In genomic region chr1:50970508-50970885, GRCh38 we compare ENCODE assay signal across 8 cellular contexts. TPM values are rescaled to one million over a fixed set of nuclear protein-coding genes. Genes with fewer than 3 reads are reported as not detected.
DNase-seq lines count a peak whose midpoint lies in the region; ATAC-seq and TF ChIP-seq lines count a peak whose summit lies in the region.

No MANE protein-coding gene starts in this region.

- H3K4me1 Mint-ChIP-seq in Caco-2 (ENCODE audit: low read depth, unreplicated experiment) (no peaks in the 10 kb centered on the region), osteocyte (ENCODE audit: unreplicated experiment) (peaks cover 29% of the 10 kb centered on the region)

- no peak for ATAC-seq in HG02678 (IDR thresholded peaks at IDR 0.05; ENCODE audit: unreplicated experiment)

- CTCF ChIA-PET in Caco-2 (lab: Charles Lee), result no interaction called here

- H3K27me3 ChIP-seq in Caco-2 (replicated peaks; ENCODE audit: control insufficient read depth, insufficient read depth, low read length) (no peaks in the 10 kb centered on the region), dorsolateral prefrontal cortex (peaks cover 0 to 23% (median 0%) of the 10 kb centered on the region in 45 donors)

- H3K4me3 Mint-ChIP-seq in Caco-2 (ENCODE audit: unreplicated experiment), result peak overlapping the region; percentile 81
- peak overlapping the region; percentile 98 for H3K4me3 Mint-ChIP-seq in osteocyte (ENCODE audit: unreplicated experiment)

- H3K4me3 ChIP-seq in Caco-2 (ENCODE audit: low read depth, low read length) (peak overlapping the region; percentile 79), NB4 (ENCODE audit: low read depth, low read length) (peak overlapping the region; percentile 81), dorsolateral prefrontal cortex (peak overlapping the region; percentile 66 to 95 (median 81))

- DNase-seq in Caco-2 (no peak), NB4 (ENCODE audit: low read depth) (no peak), dorsolateral prefrontal cortex (no peak), osteocyte (ENCODE audit: extremely low spot score, unreplicated experiment) (no peak), GM03348 (ENCODE audit: low spot score) (no peak), T-helper 9 cell (no peak), NCI-H2081 treated with DMSO at 0.1 percent for 48 hours (lab: John Stamatoyannopoulos, UW) (no peak)

- H3K36me3 Mint-ChIP-seq in Caco-2 (ENCODE audit: insufficient read depth, unreplicated experiment) (no peaks in the 10 kb centered on the region), osteocyte (ENCODE audit: unreplicated experiment) (no peaks in the 10 kb centered on the region)

- no peaks in the 10 kb centered on the region for H3K4me1 ChIP-seq in Caco-2

- TF ChIP-seq CTCF in Caco-2 (IDR thresholded peaks at IDR 0.05; ENCODE audit: insufficient read depth in 1 of 2, low read depth in 1 of 2, low read length in 1 of 2, severe bottlenecking in 1 of 2, unreplicated experiment in 1 of 2) (no peak), NB4 (IDR thresholded peaks at IDR 0.05; ENCODE audit: low read depth, low read length) (no peak), dorsolateral prefrontal cortex (IDR thresholded peaks at IDR 0.05 in 54 of 56, conservative IDR thresholded peaks at IDR 0.05 in 2 of 56; ENCODE audit: low read depth in 1 of 56, partially characterized antibody in 56 of 56) (no peak), osteocyte (IDR thresholded peaks at IDR 0.05) (no peak)

- peaks cover 4% of the 10 kb centered on the region for H3K27me3 Mint-ChIP-seq in Caco-2 (ENCODE audit: insufficient read depth, unreplicated experiment)
- H3K27me3 Mint-ChIP-seq in osteocyte (ENCODE audit: unreplicated experiment), result no peaks in the 10 kb centered on the region

- TF ChIP-seq POLR2A in NB4 (IDR thresholded peaks at IDR 0.05; ENCODE audit: extremely low read depth, insufficient read length), result no peak

- BruUV-seq in Caco-2 (replicated peaks; lab: Mats Ljungman, UMichigan), result no TSS peak

- H3K36me3 ChIP-seq in Caco-2 (ENCODE audit: control insufficient read depth, insufficient read depth, low read length), result no peaks in the 10 kb centered on the region

- intact Hi-C loops in Caco-2 (cut with micrococcal nuclease; ENCODE audit: unreplicated experiment) (no loop called here), dorsolateral prefrontal cortex (cut with DNase I) (no loop called here)

- H3K27ac Mint-ChIP-seq in Caco-2 (ENCODE audit: unreplicated experiment) (no peak overlapping the region), osteocyte (ENCODE audit: unreplicated experiment) (peak overlapping the region; percentile 97)

- H3K9me3 ChIP-seq in Caco-2, result no peaks in the 10 kb centered on the region

- H3K9me3 Mint-ChIP-seq in Caco-2 (ENCODE audit: unreplicated experiment), result no peaks in the 10 kb centered on the region
- H3K9me3 Mint-ChIP-seq in osteocyte (ENCODE audit: unreplicated experiment), result no peaks in the 10 kb centered on the region

- peak overlapping the region in 58 of 59 donors; percentile 57 to 100 (median 98) for H3K27ac ChIP-seq in dorsolateral prefrontal cortex

- POLR2A ChIA-PET in Caco-2 (lab: Charles Lee), result no interaction called here

RNA-seq across cellular contexts. Expression of gene CDKN2C, which starts 0.5 kb away (rescaled TPM):
- total RNA-seq in Caco-2 (2022), result 2.8 and 3.5 TPM in 2 replicates
- total RNA-seq in dorsolateral prefrontal cortex, result 10 to 100 TPM in 59 of 120 experiments, 1 to 10 TPM in 61; 3.9 to 24.6 (median 9.9) TPM
- total RNA-seq in osteocyte, result 9.2 and 9.6 TPM in 2 replicates

RNA-seq across cellular contexts. Expression of gene FAF1, which starts 10.4 kb away (rescaled TPM):
- 78.7 and 81.6 TPM in 2 replicates for total RNA-seq in Caco-2 (2022)
- 100 to 1,000 TPM in 1 of 120 experiments, 10 to 100 TPM in 119; 61.7 to 103 (median 81.7) TPM for total RNA-seq in dorsolateral prefrontal cortex
- 50.9 and 52.0 TPM in 2 replicates for total RNA-seq in osteocyte
